ENCODE assay signal across 10 cellular contexts in the genomic region with DNA sequence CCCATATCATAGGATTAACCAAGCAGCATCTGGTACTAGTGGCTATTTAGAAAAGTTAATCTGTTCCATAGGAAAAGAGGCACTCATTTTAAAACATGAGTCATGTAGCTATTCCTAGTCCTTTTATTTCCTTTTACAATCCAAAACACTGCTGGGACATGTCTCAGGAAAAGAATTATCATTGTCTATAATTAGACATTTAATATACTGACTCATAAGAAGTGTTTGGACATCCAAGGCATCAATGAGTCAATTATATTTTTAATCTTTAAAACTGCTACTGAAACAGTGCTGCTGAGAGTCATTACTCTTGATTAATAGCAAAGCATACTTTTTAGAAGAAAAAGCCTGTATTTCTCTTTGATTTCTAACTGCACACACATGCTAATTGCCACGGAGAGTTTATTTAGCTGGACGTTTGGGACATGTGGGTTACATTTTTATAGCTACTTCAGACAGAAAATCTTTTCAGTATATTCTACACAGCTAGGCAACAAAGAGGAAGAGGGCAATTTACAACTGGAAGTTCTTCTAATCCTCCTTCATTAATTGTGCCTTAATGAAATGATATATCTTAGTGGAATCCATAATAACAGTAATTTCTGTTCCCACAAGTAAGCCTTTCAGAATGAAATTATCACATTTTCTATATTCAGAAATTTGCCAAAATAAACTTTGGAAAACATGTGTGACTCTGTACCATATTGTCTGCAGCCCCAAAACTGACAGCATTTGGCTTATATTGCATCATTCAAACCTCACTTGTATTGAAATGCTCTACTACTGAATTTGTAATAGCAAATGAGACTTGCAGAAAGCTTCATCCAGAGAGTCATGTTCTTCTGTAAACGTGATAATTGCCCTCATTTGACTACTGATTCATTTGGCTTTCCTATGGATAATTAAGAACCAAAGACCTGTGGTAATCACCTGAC.
DNase-seq lines count a peak whose midpoint lies in the region; ATAC-seq lines count a peak whose summit lies in the region.
"Had no signal": no experiment of that assay in that cellular context is flagged by ENCODE, and none has a peak within 500 bp of the region (broad histone marks: within the 10 kb centered on the region; RNA-seq: fewer than 3 reads in every experiment).

No MANE protein-coding gene starts in this region.

- no peaks in the 10 kb centered on the region for H3K27me3 ChIP-seq in H7 (ENCODE audit: control insufficient read depth, insufficient read depth, low read length)

- H3K4me3 ChIP-seq in H7 (ENCODE audit: insufficient read depth, low read depth, low read length): no peak overlapping the region
- H3K4me3 ChIP-seq: lower lobe of right lung had no signal

- H3K4me1 Mint-ChIP-seq in activated naive CD4-positive, alpha-beta T cell treated with anti-CD3 and anti-CD28 coated beads, Interleukin-2, amount 10 ng/mL, durations not matched to agents 7 days and 5 days: no peaks in the 10 kb centered on the region

- CTCF ChIA-PET in activated naive CD4-positive, alpha-beta T cell treated with anti-CD3 and anti-CD28 coated beads, Interleukin-2, amount 10 ng/mL, durations not matched to agents 7 days and 5 days (lab: Charles Lee): no interaction called here

- DNase-seq in HPDE6-E6E7 (ENCODE audit: extremely low spot score) (peak; percentile 66), OCI-M1 (lab: John Stamatoyannopoulos, UW) (peak; percentile 47), renal cortical epithelial cell (ENCODE audit: low read depth) (peak; percentile 44), H7 (no peak), GF-D8 (lab: John Stamatoyannopoulos, UW) (no peak)
- DNase-seq in activated naive CD4-positive, alpha-beta T cell treated with anti-CD3 and anti-CD28 coated beads, Interleukin-2, amount 10 ng/mL, durations not matched to agents 7 days and 5 days: no peak
- DNase-seq: anterior cingulate cortex, Caco-2, lower lobe of right lung had no signal

- ATAC-seq in esophagus mucosa: peak; percentile 91
- ATAC-seq: lower lobe of right lung had no signal

- H3K27me3 Mint-ChIP-seq in activated naive CD4-positive, alpha-beta T cell treated with anti-CD3 and anti-CD28 coated beads, Interleukin-2, amount 10 ng/mL, durations not matched to agents 7 days and 5 days: no peaks in the 10 kb centered on the region

- H3K4me3 Mint-ChIP-seq in activated naive CD4-positive, alpha-beta T cell treated with anti-CD3 and anti-CD28 coated beads, Interleukin-2, amount 10 ng/mL, durations not matched to agents 7 days and 5 days: no peak overlapping the region

- no peaks in the 10 kb centered on the region for H3K36me3 Mint-ChIP-seq in activated naive CD4-positive, alpha-beta T cell treated with anti-CD3 and anti-CD28 coated beads, Interleukin-2, amount 10 ng/mL, durations not matched to agents 7 days and 5 days

- no peak overlapping the region for H3K27ac Mint-ChIP-seq in activated naive CD4-positive, alpha-beta T cell treated with anti-CD3 and anti-CD28 coated beads, Interleukin-2, amount 10 ng/mL, durations not matched to agents 7 days and 5 days

- peaks cover 2% of the 10 kb centered on the region for H3K9me3 Mint-ChIP-seq in activated naive CD4-positive, alpha-beta T cell treated with anti-CD3 and anti-CD28 coated beads, Interleukin-2, amount 10 ng/mL, durations not matched to agents 7 days and 5 days

- no peaks in the 10 kb centered on the region for H3K36me3 ChIP-seq in H7 (replicated peaks; ENCODE audit: control insufficient read depth, insufficient read depth, low read length)
- H3K36me3 ChIP-seq: lower lobe of right lung had no signal

Comparison
In these comparisons a context has a peak if more than half of its experiments do, and no peak if none do; other contexts are left out.
1. DNase-seq: peak in HPDE6-E6E7 (single experiment), OCI-M1 (single experiment) and renal cortical epithelial cell (single experiment); none in activated naive CD4-positive, alpha-beta T cell treated with anti-CD3 and anti-CD28 coated beads, Interleukin-2, amount 10 ng/mL, durations not matched to agents 7 days and 5 days (single experiment), H7 (single experiment) and GF-D8 (single experiment).